7 cellular contexts compared by ENCODE assay signal in genomic region chr7:85342781-85343180, GRCh38.
"Had no signal": no experiment of that assay in that cellular context is flagged by ENCODE, and none has a peak within 500 bp of the region (broad histone marks: within the 10 kb centered on the region; RNA-seq: fewer than 3 reads in every experiment).

No MANE protein-coding gene starts in this region.

- DNase-seq: GDM1, GF-D8 had no signal

- H3K4me3 ChIP-seq: GM12878 had no signal

- FAIRE-seq: GM12878, GM12891, GM12892, GM18507, GM19239 had no signal
